Comparison of ENCODE assay signal across 11 cellular contexts in genomic region chr16:73054131-73054496, GRCh38. TPM values are rescaled to one million over a fixed set of nuclear protein-coding genes. Genes with fewer than 3 reads are reported as not detected.
A peak's percentile ranks its signal among the peaks of the same experiment; 100 is the strongest.
DNase-seq lines count a peak whose midpoint lies in the region; ATAC-seq and TF ChIP-seq lines count a peak whose summit lies in the region.
"Had no signal": no experiment of that assay in that cellular context is flagged by ENCODE, and none has a peak within 500 bp of the region (broad histone marks: within the 10 kb centered on the region; RNA-seq: fewer than 3 reads in every experiment).

No MANE protein-coding gene starts in this region.

- peak overlapping the region; percentile 68 for H3K27ac ChIP-seq in muscle layer of duodenum (ENCODE audit: low read length)
- peak overlapping the region; percentile 97 to 100 for H3K27ac ChIP-seq in aorta (ENCODE audit: low read depth in 1 of 2, low read length in 2 of 2)
- H3K27ac ChIP-seq in naive thymus-derived CD4-positive, alpha-beta T cell (ENCODE audit: low read depth, low read length) = no peak overlapping the region

- TF ChIP-seq CTCF in natural killer cell (IDR thresholded peaks at IDR 0.05) = no peak

- H3K4me1 Mint-ChIP-seq in natural killer cell = peaks cover 27 to 32% of the 10 kb centered on the region in 2 donors
- H3K4me1 Mint-ChIP-seq in natural killer cell treated with Interleukin-12 subunit alpha and Interleukin-12 subunit beta and Interleukin-15 and Interleukin-18, amount 100 ng/mL, for 72 hours (ENCODE audit: low read depth in 2 of 2) = peaks cover 22 to 28% of the 10 kb centered on the region in 2 donors
- H3K4me1 Mint-ChIP-seq in dendritic cell treated with granulocyte-macrophage colony-stimulating factor and Interleukin-4, amounts not matched to agents 40 ng/mL and 50 ng/mL, for 4 days (ENCODE audit: low read depth) = peaks cover 32% of the 10 kb centered on the region
- peaks cover 12% of the 10 kb centered on the region for H3K4me1 Mint-ChIP-seq in activated T-helper 2 cell treated with anti-CD3 and anti-CD28 coated beads, Interferon-gamma antibody, Interleukin-2, Interleukin-4, amounts not matched to agents 10 μg/mL and 5 μg/mL and 100 μg/mL, durations not matched to agents 14 hours and 24 hours and 36 hours (ENCODE audit: low read depth)
- peaks cover 12 to 28% (median 19%) of the 10 kb centered on the region in 7 donors for H3K4me1 Mint-ChIP-seq in naive thymus-derived CD4-positive, alpha-beta T cell

- intact Hi-C loops in natural killer cell (cut with micrococcal nuclease) (no loop called here), aorta (cut with DNase I) (loop anchor here (5.0 kb wide), 3 partner anchors 67 to 207 kb away; no protein-coding TSS in a partner anchor)
- intact Hi-C loops in dendritic cell treated with granulocyte-macrophage colony-stimulating factor and Interleukin-4, amounts not matched to agents 40 ng/mL and 50 ng/mL, for 4 days (cut with micrococcal nuclease) = loop anchor here (10.0 kb wide), 2 partner anchors 119 to 389 kb away; no protein-coding TSS in a partner anchor
- intact Hi-C loops in activated T-helper 2 cell treated with anti-CD3 and anti-CD28 coated beads, Interferon-gamma antibody, Interleukin-2, Interleukin-4, amounts not matched to agents 10 μg/mL and 5 μg/mL and 100 μg/mL, durations not matched to agents 14 hours and 24 hours and 36 hours (cut with micrococcal nuclease) = loop anchor here (10.0 kb wide), 2 partner anchors 219 to 389 kb away; no protein-coding TSS in a partner anchor
- intact Hi-C loops in naive thymus-derived CD4-positive, alpha-beta T cell (cut with micrococcal nuclease) = no loop called here

- no peak for ATAC-seq in natural killer cell
- ATAC-seq in natural killer cell treated with Interleukin-12 subunit alpha and Interleukin-12 subunit beta and Interleukin-15 and Interleukin-18, amount 100 ng/mL, for 72 hours = no peak
- ATAC-seq in aorta (ENCODE audit: low FRiP score) = no peak
- ATAC-seq in naive thymus-derived CD4-positive, alpha-beta T cell = no peak
- ATAC-seq: stimulated activated naive B cell treated with anti-CD40 and anti-IgM and Interleukin-4, amounts not matched to agents 10 μg/mL and 1 μg/mL and 100 μg/mL, for 72 hours had no signal

- CTCF ChIA-PET in naive thymus-derived CD4-positive, alpha-beta T cell (lab: Charles Lee) = no interaction called here

- H3K27me3 Mint-ChIP-seq in natural killer cell (ENCODE audit: low read depth in 2 of 2) = peaks cover 15 to 30% of the 10 kb centered on the region in 2 donors
- peaks cover 23 to 38% of the 10 kb centered on the region in 2 donors for H3K27me3 Mint-ChIP-seq in natural killer cell treated with Interleukin-12 subunit alpha and Interleukin-12 subunit beta and Interleukin-15 and Interleukin-18, amount 100 ng/mL, for 72 hours
- H3K27me3 Mint-ChIP-seq in dendritic cell treated with granulocyte-macrophage colony-stimulating factor and Interleukin-4, amounts not matched to agents 40 ng/mL and 50 ng/mL, for 4 days = peaks cover 10% of the 10 kb centered on the region
- peaks cover 40% of the 10 kb centered on the region for H3K27me3 Mint-ChIP-seq in activated T-helper 2 cell treated with anti-CD3 and anti-CD28 coated beads, Interferon-gamma antibody, Interleukin-2, Interleukin-4, amounts not matched to agents 10 μg/mL and 5 μg/mL and 100 μg/mL, durations not matched to agents 14 hours and 24 hours and 36 hours (ENCODE audit: low read depth)
- peaks cover 6 to 44% (median 31%) of the 10 kb centered on the region in 5 donors for H3K27me3 Mint-ChIP-seq in naive thymus-derived CD4-positive, alpha-beta T cell

- H3K27me3 ChIP-seq in muscle layer of duodenum (ENCODE audit: low read depth, low read length) (no peaks in the 10 kb centered on the region), aorta (ENCODE audit: control insufficient read depth in 1 of 2, insufficient read depth in 2 of 2, low read length in 1 of 2) (no peaks in the 10 kb centered on the region)
- H3K27me3 ChIP-seq in naive thymus-derived CD4-positive, alpha-beta T cell (ENCODE audit: control insufficient read depth in 2 of 2, insufficient read depth in 2 of 2, low read length in 2 of 2) = peaks cover 3% of the 10 kb centered on the region in 2 donors

- H3K36me3 ChIP-seq in muscle layer of duodenum (ENCODE audit: control insufficient read depth in 1 of 2, insufficient read depth in 2 of 2, low read length in 2 of 2) (peaks cover 0 to 6% of the 10 kb centered on the region in 2 donors), aorta (ENCODE audit: control insufficient read depth in 1 of 2, insufficient read depth in 2 of 2, low read length in 1 of 2) (no peaks in the 10 kb centered on the region)
- no peaks in the 10 kb centered on the region for H3K36me3 ChIP-seq in naive thymus-derived CD4-positive, alpha-beta T cell (ENCODE audit: control insufficient read depth in 2 of 3, insufficient read depth in 3 of 3, low read length in 3 of 3)

- WGBS in aorta, 2 donors = 8 to 12% methylated on average over 10 of the region's 10 CpGs

- H3K4me3 Mint-ChIP-seq in natural killer cell = peak overlapping the region; percentile 6
- H3K4me3 Mint-ChIP-seq in natural killer cell treated with Interleukin-12 subunit alpha and Interleukin-12 subunit beta and Interleukin-15 and Interleukin-18, amount 100 ng/mL, for 72 hours = no peak overlapping the region
- H3K4me3 Mint-ChIP-seq in dendritic cell treated with granulocyte-macrophage colony-stimulating factor and Interleukin-4, amounts not matched to agents 40 ng/mL and 50 ng/mL, for 4 days = no peak overlapping the region
- H3K4me3 Mint-ChIP-seq in activated T-helper 2 cell treated with anti-CD3 and anti-CD28 coated beads, Interferon-gamma antibody, Interleukin-2, Interleukin-4, amounts not matched to agents 10 μg/mL and 5 μg/mL and 100 μg/mL, durations not matched to agents 14 hours and 24 hours and 36 hours (ENCODE audit: low read depth) = no peak overlapping the region
- H3K4me3 Mint-ChIP-seq in naive thymus-derived CD4-positive, alpha-beta T cell = no peak overlapping the region
- H3K4me3 Mint-ChIP-seq: stimulated activated naive B cell treated with anti-CD40 and anti-IgM and Interleukin-4, amounts not matched to agents 10 μg/mL and 1 μg/mL and 100 μg/mL, for 72 hours had no signal

- H3K36me3 Mint-ChIP-seq in natural killer cell = peaks cover 7% of the 10 kb centered on the region
- peaks cover 6% of the 10 kb centered on the region for H3K36me3 Mint-ChIP-seq in natural killer cell treated with Interleukin-12 subunit alpha and Interleukin-12 subunit beta and Interleukin-15 and Interleukin-18, amount 100 ng/mL, for 72 hours
- peaks cover 16% of the 10 kb centered on the region for H3K36me3 Mint-ChIP-seq in dendritic cell treated with granulocyte-macrophage colony-stimulating factor and Interleukin-4, amounts not matched to agents 40 ng/mL and 50 ng/mL, for 4 days (ENCODE audit: low read depth)
- H3K36me3 Mint-ChIP-seq in activated T-helper 2 cell treated with anti-CD3 and anti-CD28 coated beads, Interferon-gamma antibody, Interleukin-2, Interleukin-4, amounts not matched to agents 10 μg/mL and 5 μg/mL and 100 μg/mL, durations not matched to agents 14 hours and 24 hours and 36 hours (ENCODE audit: low read depth) = peaks cover 3% of the 10 kb centered on the region
- peaks cover 0 to 5% (median 1%) of the 10 kb centered on the region in 5 donors for H3K36me3 Mint-ChIP-seq in naive thymus-derived CD4-positive, alpha-beta T cell

- H3K9me3 ChIP-seq in muscle layer of duodenum (ENCODE audit: control insufficient read depth in 1 of 2, low read length in 2 of 2) (no peaks in the 10 kb centered on the region), aorta (ENCODE audit: control insufficient read depth, low read length) (no peaks in the 10 kb centered on the region)
- no peaks in the 10 kb centered on the region for H3K9me3 ChIP-seq in naive thymus-derived CD4-positive, alpha-beta T cell (ENCODE audit: control insufficient read depth in 2 of 3, low read length in 3 of 3)

- peaks cover 6 to 38% of the 10 kb centered on the region in 2 donors for H3K4me1 ChIP-seq in muscle layer of duodenum (ENCODE audit: control insufficient read depth in 1 of 2, insufficient read depth in 2 of 2, low read length in 2 of 2)
- peaks cover 0 to 2% of the 10 kb centered on the region in 2 donors for H3K4me1 ChIP-seq in aorta (ENCODE audit: control insufficient read depth in 1 of 2, insufficient read depth in 2 of 2, low read length in 2 of 2)
- peaks cover 0 to 3% of the 10 kb centered on the region in 2 donors for H3K4me1 ChIP-seq in naive thymus-derived CD4-positive, alpha-beta T cell (ENCODE audit: control insufficient read depth in 2 of 2, insufficient read depth in 2 of 2, low read length in 2 of 2)

- DNase-seq in natural killer cell = no peak
- no peak for DNase-seq in natural killer cell treated with Interleukin-12 subunit alpha and Interleukin-12 subunit beta and Interleukin-15 and Interleukin-18, amount 100 ng/mL, for 72 hours (ENCODE audit: low spot score)
- no peak for DNase-seq in aorta
- no peak for DNase-seq in activated T-helper 2 cell treated with anti-CD3 and anti-CD28 coated beads, Interferon-gamma antibody, Interleukin-2, Interleukin-4, amounts not matched to agents 10 μg/mL and 5 μg/mL and 100 μg/mL, durations not matched to agents 14 hours and 24 hours and 36 hours (ENCODE audit: low spot score)
- DNase-seq in naive thymus-derived CD4-positive, alpha-beta T cell = no peak
- DNase-seq in GM19238 (ENCODE audit: insufficient read length, low spot score) = no peak
- DNase-seq: NCI-H2081 treated with DMSO at 0.1 percent for 48 hours; stimulated activated naive B cell treated with anti-CD40 and anti-IgM and Interleukin-4, amounts not matched to agents 10 μg/mL and 1 μg/mL and 100 μg/mL, for 72 hours; T-helper 1 cell had no signal

- no peak overlapping the region for H3K27ac Mint-ChIP-seq in natural killer cell
- H3K27ac Mint-ChIP-seq in natural killer cell treated with Interleukin-12 subunit alpha and Interleukin-12 subunit beta and Interleukin-15 and Interleukin-18, amount 100 ng/mL, for 72 hours = no peak overlapping the region
- peak overlapping the region; percentile 52 for H3K27ac Mint-ChIP-seq in dendritic cell treated with granulocyte-macrophage colony-stimulating factor and Interleukin-4, amounts not matched to agents 40 ng/mL and 50 ng/mL, for 4 days
- no peak overlapping the region for H3K27ac Mint-ChIP-seq in activated T-helper 2 cell treated with anti-CD3 and anti-CD28 coated beads, Interferon-gamma antibody, Interleukin-2, Interleukin-4, amounts not matched to agents 10 μg/mL and 5 μg/mL and 100 μg/mL, durations not matched to agents 14 hours and 24 hours and 36 hours
- H3K27ac Mint-ChIP-seq in naive thymus-derived CD4-positive, alpha-beta T cell = no peak overlapping the region
- H3K27ac Mint-ChIP-seq: stimulated activated naive B cell treated with anti-CD40 and anti-IgM and Interleukin-4, amounts not matched to agents 10 μg/mL and 1 μg/mL and 100 μg/mL, for 72 hours had no signal

- no peaks in the 10 kb centered on the region for H3K9me3 Mint-ChIP-seq in natural killer cell
- H3K9me3 Mint-ChIP-seq in natural killer cell treated with Interleukin-12 subunit alpha and Interleukin-12 subunit beta and Interleukin-15 and Interleukin-18, amount 100 ng/mL, for 72 hours = no peaks in the 10 kb centered on the region
- H3K9me3 Mint-ChIP-seq in dendritic cell treated with granulocyte-macrophage colony-stimulating factor and Interleukin-4, amounts not matched to agents 40 ng/mL and 50 ng/mL, for 4 days = no peaks in the 10 kb centered on the region
- no peaks in the 10 kb centered on the region for H3K9me3 Mint-ChIP-seq in activated T-helper 2 cell treated with anti-CD3 and anti-CD28 coated beads, Interferon-gamma antibody, Interleukin-2, Interleukin-4, amounts not matched to agents 10 μg/mL and 5 μg/mL and 100 μg/mL, durations not matched to agents 14 hours and 24 hours and 36 hours
- peaks cover 0 to 4% (median 0%) of the 10 kb centered on the region in 11 donors for H3K9me3 Mint-ChIP-seq in naive thymus-derived CD4-positive, alpha-beta T cell
- H3K9me3 Mint-ChIP-seq: stimulated activated naive B cell treated with anti-CD40 and anti-IgM and Interleukin-4, amounts not matched to agents 10 μg/mL and 1 μg/mL and 100 μg/mL, for 72 hours had no signal

- H3K4me3 ChIP-seq in muscle layer of duodenum (ENCODE audit: low read depth in 1 of 2, low read length in 2 of 2) (no peak overlapping the region), aorta (ENCODE audit: low read length in 2 of 2) (no peak overlapping the region)
- no peak overlapping the region for H3K4me3 ChIP-seq in naive thymus-derived CD4-positive, alpha-beta T cell (ENCODE audit: low read length)

- POLR2A ChIA-PET in naive thymus-derived CD4-positive, alpha-beta T cell (lab: Charles Lee) = no interaction called here

RNA-seq across cellular contexts. Expression of gene ZFHX3, which starts 6.2 kb away (rescaled TPM):
- total RNA-seq in natural killer cell (1 to 10 TPM; 5.8 to 7.8 (median 7.5) TPM), aorta (10 to 100 TPM; 67.4 to 96.9 TPM)
- total RNA-seq in natural killer cell treated with Interleukin-12 subunit alpha and Interleukin-12 subunit beta and Interleukin-15 and Interleukin-18, amount 100 ng/mL, for 72 hours = under 1 TPM; 0.50 to 0.78 TPM
- 1 to 10 TPM; 4.3 to 8.0 TPM for polyA plus RNA-seq in aorta
- 0.62 and 1.2 TPM in 2 replicates for total RNA-seq in activated T-helper 2 cell treated with anti-CD3 and anti-CD28 coated beads, Interferon-gamma antibody, Interleukin-2, Interleukin-4, amounts not matched to agents 10 μg/mL and 5 μg/mL and 100 μg/mL, durations not matched to agents 14 hours and 24 hours and 36 hours
- total RNA-seq in naive thymus-derived CD4-positive, alpha-beta T cell = 1 to 10 TPM; 1.5 to 9.8 (median 2.2) TPM
- polyA plus RNA-seq in naive thymus-derived CD4-positive, alpha-beta T cell = under 1 TPM; 0.09 to 0.21 TPM

Comparison
In these comparisons a context has a peak if more than half of its experiments do, and no peak if none do; other contexts are left out.
1. RNA of gene ZFHX3, which starts 6.2 kb away (total RNA-seq): 67.4 to 96.9 TPM in aorta; 5.8 to 7.8 TPM in natural killer cell, 1.5 to 9.8 TPM in naive thymus-derived CD4-positive, alpha-beta T cell, 0.62 to 1.2 TPM in activated T-helper 2 cell treated with anti-CD3 and anti-CD28 coated beads, Interferon-gamma antibody, Interleukin-2, Interleukin-4, amounts not matched to agents 10 μg/mL and 5 μg/mL and 100 μg/mL, durations not matched to agents 14 hours and 24 hours and 36 hours and 0.50 to 0.78 TPM in natural killer cell treated with Interleukin-12 subunit alpha and Interleukin-12 subunit beta and Interleukin-15 and Interleukin-18, amount 100 ng/mL, for 72 hours; every median in the first group is over 4 times any median in the second.
2. intact Hi-C loops: an anchor here in dendritic cell treated with granulocyte-macrophage colony-stimulating factor and Interleukin-4, amounts not matched to agents 40 ng/mL and 50 ng/mL, for 4 days (10.0 kb wide), aorta (5.0 kb wide) and activated T-helper 2 cell treated with anti-CD3 and anti-CD28 coated beads, Interferon-gamma antibody, Interleukin-2, Interleukin-4, amounts not matched to agents 10 μg/mL and 5 μg/mL and 100 μg/mL, durations not matched to agents 14 hours and 24 hours and 36 hours (10.0 kb wide); none called in natural killer cell and naive thymus-derived CD4-positive, alpha-beta T cell.